In the genomic region with DNA sequence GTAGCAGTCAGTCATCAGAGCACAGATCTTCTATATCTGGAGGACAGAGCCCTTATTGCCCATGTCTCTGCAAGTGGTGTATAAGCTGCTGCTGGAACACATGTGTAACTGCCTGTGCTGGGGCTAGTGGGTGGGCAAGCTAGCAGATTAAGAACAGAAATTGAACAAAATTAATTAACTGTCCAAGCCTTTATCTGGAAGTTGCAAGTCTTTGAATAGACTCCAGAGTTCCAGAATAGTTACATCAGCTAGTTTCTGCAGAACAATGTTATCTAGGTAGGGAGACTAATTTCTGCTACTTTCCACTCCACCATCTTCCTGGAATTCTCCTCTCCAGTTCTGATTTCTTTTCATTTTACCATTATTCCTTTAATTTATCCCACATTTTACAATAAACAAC, we compare ENCODE assay signal across 9 cellular contexts.
"Had no signal": no experiment of that assay in that cellular context is flagged by ENCODE, and none has a peak within 500 bp of the region (broad histone marks: within the 10 kb centered on the region; RNA-seq: fewer than 3 reads in every experiment).

No MANE protein-coding gene starts in this region.

- H3K27me3 Mint-ChIP-seq: IgD-negative memory B cell had no signal

- FAIRE-seq: HepG2, HTR-8/SVneo had no signal

- H3K36me3 ChIP-seq: HAP-1 had no signal

- ATAC-seq: HCT116, HepG2 had no signal

- H3K27ac ChIP-seq: GM23248 had no signal

- H3K4me3 Mint-ChIP-seq: HFFc6 had no signal

- H3K4me1 Mint-ChIP-seq: IgD-negative memory B cell had no signal

- H2AFZ ChIP-seq: GM23248 had no signal

- H3K27ac Mint-ChIP-seq: HFFc6, IgD-negative memory B cell had no signal

- H3K9ac ChIP-seq: GM23248 had no signal

- H3K4me3 ChIP-seq: GM23248, HAP-1 had no signal

- DNase-seq: GM23248, GOT3, H7, HFFc6 had no signal
